11 cellular contexts compared by ENCODE assay signal in genomic region chr4:150173420-150173819, GRCh38.
DNase-seq lines count a peak whose midpoint lies in the region; ATAC-seq and TF ChIP-seq lines count a peak whose summit lies in the region.
"Had no signal": no experiment of that assay in that cellular context is flagged by ENCODE, and none has a peak within 500 bp of the region (broad histone marks: within the 10 kb centered on the region; RNA-seq: fewer than 3 reads in every experiment).

No MANE protein-coding gene starts in this region.

- peak; percentile 36 for DNase-seq in LHCN-M2 (ENCODE audit: low read depth)
- DNase-seq in astrocyte of the spinal cord (ENCODE audit: low read depth, low spot score), result peak; percentile 47
- no peak for DNase-seq in left lung
- peak; percentile 52 for DNase-seq in retina
- no peak for DNase-seq in T-helper 2 cell
- DNase-seq in activated T-cell treated with anti-CD3 and anti-CD28 coated beads, Interleukin-2, amount 50 U/mL, for 48 hours, result no peak
- DNase-seq: activated naive CD8-positive, alpha-beta T cell treated with anti-CD3 and anti-CD28 coated beads for 36 hours; NCI-H1436 treated with DMSO at 0.1 percent for 48 hours; stimulated activated CD4-positive, alpha-beta T cell treated with anti-CD3 and anti-CD28 coated beads, Interleukin-4, amount 100 ng/mL, for 4 hours; stimulated activated naive CD8-positive, alpha-beta T cell treated with anti-CD3 and anti-CD28 coated beads, Interleukin-15, Interleukin-2, amounts not matched to agents 100 U/mL and 50 U/mL, for 24 hours had no signal

- no peak for TF ChIP-seq CTCF in astrocyte of the spinal cord (IDR thresholded peaks at IDR 0.05; ENCODE audit: low read depth, low read length)
- no peak for TF ChIP-seq CTCF in left lung (IDR thresholded peaks at IDR 0.05)

- intact Hi-C loops in left lung (cut with DNase I), result no loop called here

- no peaks in the 10 kb centered on the region for H3K9me3 ChIP-seq in left lung

- ATAC-seq in left lung (peak; percentile 22), GM19395 (IDR thresholded peaks at IDR 0.05; ENCODE audit: unreplicated experiment) (no peak)
- ATAC-seq: stimulated activated naive CD8-positive, alpha-beta T cell treated with anti-CD3 and anti-CD28 coated beads, Interleukin-15, Interleukin-2, amounts not matched to agents 100 U/mL and 50 U/mL, for 24 hours had no signal

- H3K27ac ChIP-seq in left lung, result peak overlapping the region; percentile 14 to 66

- H3K27me3 ChIP-seq in left lung, result no peaks in the 10 kb centered on the region

- no peak overlapping the region for H3K4me3 ChIP-seq in astrocyte of the spinal cord (ENCODE audit: low read depth, low read length)
- H3K4me3 ChIP-seq in left lung, result no peak overlapping the region

- no peaks in the 10 kb centered on the region for H3K4me1 ChIP-seq in left lung

- H3K36me3 ChIP-seq in left lung, result no peaks in the 10 kb centered on the region

- in situ Hi-C loops in astrocyte of the spinal cord (cut with HindIII; ENCODE audit: low sequenced_read_pairs), result no loop called here

Comparison
In these comparisons a context has a peak if more than half of its experiments do, and no peak if none do; other contexts are left out.
1. DNase-seq: peak in LHCN-M2 (single experiment), astrocyte of the spinal cord (single experiment) and retina (single experiment); none in left lung (0 of 2), T-helper 2 cell (0 of 5) and activated T-cell treated with anti-CD3 and anti-CD28 coated beads, Interleukin-2, amount 50 U/mL, for 48 hours (0 of 2).